Comparison of ENCODE assay signal across 10 cellular contexts in genomic region chr1:169604781-169605560, GRCh38. TPM values are rescaled to one million over a fixed set of nuclear protein-coding genes. Genes with fewer than 3 reads are reported as not detected.
DNase-seq lines count a peak whose midpoint lies in the region; ATAC-seq and TF ChIP-seq lines count a peak whose summit lies in the region.
"Had no signal": no experiment of that assay in that cellular context is flagged by ENCODE, and none has a peak within 500 bp of the region (broad histone marks: within the 10 kb centered on the region; RNA-seq: fewer than 3 reads in every experiment).

No MANE protein-coding gene starts in this region.

- TF ChIP-seq CTCF in mammary epithelial cell (conservative IDR thresholded peaks at IDR 0.05 in 1 of 2, IDR thresholded peaks at IDR 0.05 in 1 of 2; ENCODE audit: extremely low read depth in 1 of 2, insufficient read depth in 1 of 2, low read depth in 1 of 2, low read length in 2 of 2): no peak
- no peak for TF ChIP-seq CTCF in RWPE1 (conservative IDR thresholded peaks at IDR 0.05; ENCODE audit: low read depth)

- H3K4me3 ChIP-seq in mammary epithelial cell (replicated peaks in 1 of 3; ENCODE audit: insufficient read depth in 1 of 3, low read depth in 2 of 3, low read length in 3 of 3): no peak overlapping the region

- H3K4me2 ChIP-seq in mammary epithelial cell (ENCODE audit: insufficient read depth, low read depth, low read length): no peak overlapping the region

- no TSS peak for BruUV-seq in mammary epithelial cell (replicated peaks; lab: Mats Ljungman, UMichigan)

- H3K27ac ChIP-seq in mammary epithelial cell (ENCODE audit: insufficient read depth, low read depth, low read length) (no peak overlapping the region), RWPE1 (no peak overlapping the region)

- H3K27me3 ChIP-seq in mammary epithelial cell (ENCODE audit: insufficient read depth, low read length): no peaks in the 10 kb centered on the region

- H4K20me1 ChIP-seq in mammary epithelial cell (ENCODE audit: insufficient read depth, low read length): no peaks in the 10 kb centered on the region

- H3K9ac ChIP-seq in mammary epithelial cell (ENCODE audit: insufficient read depth, low read length): no peak overlapping the region

- H2AFZ ChIP-seq in mammary epithelial cell (ENCODE audit: low read depth, low read length): no peak overlapping the region

- peak; percentile 54 for DNase-seq in OCI-M1 (lab: John Stamatoyannopoulos, UW)
- peak; percentile 73 for DNase-seq in activated effector memory CD4-positive, alpha-beta T cell treated with anti-CD3 and anti-CD28 coated beads, Interleukin-2, amount 50 U/mL, for 16 hours
- DNase-seq in stimulated activated CD4-positive, alpha-beta T cell treated with anti-CD3 and anti-CD28 coated beads, TNF-alpha, amount 100 ng/mL, for 1 hour (ENCODE audit: low read depth in 3 of 3, low spot score in 1 of 3): peak in 2 of 3 donors; percentile 8 to 26
- no peak for DNase-seq in mammary epithelial cell
- no peak for DNase-seq in RWPE1 (ENCODE audit: low spot score)
- DNase-seq: NCI-H774 had no signal

- no peaks in the 10 kb centered on the region for H3K4me1 ChIP-seq in mammary epithelial cell (ENCODE audit: insufficient read depth, low read length)

- in situ Hi-C loops in mammary epithelial cell (cut with MboI; ENCODE audit: low sequenced_read_pairs in 2 of 2): loop anchor here in 1 of 2 donors (10.0 to 25.0 kb wide), 2 partner anchors 110 to 207 kb away; partner anchors contain the start of gene SELL

- no peaks in the 10 kb centered on the region for H3K36me3 ChIP-seq in mammary epithelial cell (ENCODE audit: insufficient read depth, low read length)

- CTCF ChIA-PET in mammary epithelial cell (lab: Charles Lee; ENCODE audit: low non-redundant PET) (no interaction called here), RWPE1 (lab: Yijun Ruan, JAX) (no interaction called here)

- ATAC-seq in GM19395 (IDR thresholded peaks at IDR 0.05; ENCODE audit: unreplicated experiment): peak; percentile 59
- no peak for ATAC-seq in GM19463 (IDR thresholded peaks at IDR 0.05; ENCODE audit: unreplicated experiment)
- no peak for ATAC-seq in HG02938 (IDR thresholded peaks at IDR 0.05; ENCODE audit: unreplicated experiment)

- WGBS in mammary epithelial cell (ENCODE audit: low coverage, missing lambda C conversion rate): 71% methylated on average over 3 of the region's 5 CpGs

- intact Hi-C loops in mammary epithelial cell (cut with micrococcal nuclease): no loop called here

- H3K79me2 ChIP-seq in mammary epithelial cell (ENCODE audit: insufficient read depth, low read length): no peaks in the 10 kb centered on the region

- H3K9me3 ChIP-seq in mammary epithelial cell (replicated peaks; ENCODE audit: insufficient read depth, low read length): no peaks in the 10 kb centered on the region

- dilution Hi-C loops in mammary epithelial cell (cut with HindIII; ENCODE audit: low sequenced_read_pairs): no loop called here

- POLR2A ChIA-PET in RWPE1 (lab: Yijun Ruan, JAX; ENCODE audit: low non-redundant PET): no interaction called here

RNA-seq across cellular contexts. Expression of gene F5, which starts 18.7 kb away (rescaled TPM):
- total RNA-seq in mammary epithelial cell: not detected
- 0.01 TPM for polyA plus RNA-seq in mammary epithelial cell
- not detected for polyA minus RNA-seq in mammary epithelial cell
- total RNA-seq: bronchial epithelial cell had no signal

RNA-seq across cellular contexts. Expression of gene SELP, which starts 25.0 kb away (rescaled TPM):
- not detected for total RNA-seq in mammary epithelial cell
- polyA plus RNA-seq in mammary epithelial cell: not detected
- polyA minus RNA-seq in mammary epithelial cell: not detected
- total RNA-seq: bronchial epithelial cell had no signal

Comparison
In these comparisons a context has a peak if more than half of its experiments do, and no peak if none do; other contexts are left out.
1. DNase-seq: peak in OCI-M1 (single experiment), activated effector memory CD4-positive, alpha-beta T cell treated with anti-CD3 and anti-CD28 coated beads, Interleukin-2, amount 50 U/mL, for 16 hours (single experiment) and stimulated activated CD4-positive, alpha-beta T cell treated with anti-CD3 and anti-CD28 coated beads, TNF-alpha, amount 100 ng/mL, for 1 hour (2 of 3); none in mammary epithelial cell (single experiment) and RWPE1 (single experiment).